Comparison of ENCODE assay signal across 15 cellular contexts in genomic region chr4:118389731-118390520, GRCh38. TPM values are rescaled to one million over a fixed set of nuclear protein-coding genes. Genes with fewer than 3 reads are reported as not detected.
DNase-seq lines count a peak whose midpoint lies in the region; ATAC-seq, FAIRE-seq and TF ChIP-seq lines count a peak whose summit lies in the region.
"Had no signal": no experiment of that assay in that cellular context is flagged by ENCODE, and none has a peak within 500 bp of the region (broad histone marks: within the 10 kb centered on the region; RNA-seq: fewer than 3 reads in every experiment).

No MANE protein-coding gene starts in this region.

- TF ChIP-seq CTCF in HCT116 (IDR thresholded peaks at IDR 0.05 in 2 of 3, conservative IDR thresholded peaks at IDR 0.05 in 1 of 3; ENCODE audit: borderline replicate concordance in 1 of 3, insufficient read depth in 1 of 3, low read depth in 2 of 3, low read length in 2 of 3): no peak
- no peak for TF ChIP-seq CTCF in bronchial epithelial cell (IDR thresholded peaks at IDR 0.05; ENCODE audit: insufficient read depth, low read length, severe bottlenecking)

- H3K4me3 ChIP-seq in HCT116 (replicated peaks in 1 of 2; ENCODE audit: low read depth in 1 of 2, low read length in 2 of 2) (no peak overlapping the region), bronchial epithelial cell (ENCODE audit: low read depth, low read length) (no peak overlapping the region)
- H3K4me3 ChIP-seq: HAP-1 had no signal

- DNase-seq in EH (ENCODE audit: low read depth) (peak; percentile 17), HCT116 (ENCODE audit: low read depth, low spot score) (no peak), bronchial epithelial cell (ENCODE audit: low read depth) (peak; percentile 38), iris pigment epithelial cell (ENCODE audit: low read depth) (peak; percentile 47), NCI-H2029 (lab: John Stamatoyannopoulos, UW) (no peak), UCSD-AML1 (lab: John Stamatoyannopoulos, UW; ENCODE audit: unreplicated experiment) (no peak)
- no peak for DNase-seq in activated T-cell treated with anti-CD3 and anti-CD28 coated beads, Interleukin-2, amount 50 U/mL, for 24 hours
- DNase-seq: CD4-positive, CD25-positive, alpha-beta regulatory T cell; GDM1; NCI-H146; NCI-H2227 treated with DMSO at 0.1 percent for 48 hours; NCI-H524 treated with DMSO at 0.1 percent for 48 hours; RPMI8226 had no signal

- no peak overlapping the region for H3K4me3 Mint-ChIP-seq in activated T-cell treated with anti-CD3 and anti-CD28 coated beads, Interleukin-2, amount 50 U/mL, for 24 hours
- H3K4me3 Mint-ChIP-seq: CD4-positive, CD25-positive, alpha-beta regulatory T cell had no signal

- intact Hi-C loops in HCT116 (cut with micrococcal nuclease): no loop called here

- H3K9me2 ChIP-seq in HCT116 (ENCODE audit: insufficient read depth): no peaks in the 10 kb centered on the region

- H3K79me2 ChIP-seq in HCT116 (ENCODE audit: insufficient read depth, low read length): no peaks in the 10 kb centered on the region

- POLR2A ChIA-PET in HCT116 (lab: Charles Lee): no interaction called here

- H3K36me3 ChIP-seq in HCT116 (ENCODE audit: control insufficient read depth in 1 of 2, insufficient read depth in 2 of 2, low read length in 2 of 2) (no peaks in the 10 kb centered on the region), bronchial epithelial cell (ENCODE audit: control insufficient read depth, insufficient read depth, low read length) (no peaks in the 10 kb centered on the region)
- H3K36me3 ChIP-seq: HAP-1 had no signal

- no peaks in the 10 kb centered on the region for H3K4me1 ChIP-seq in HCT116 (ENCODE audit: control insufficient read depth in 1 of 2, insufficient read depth in 2 of 2, low read length in 2 of 2)

- H3K9ac ChIP-seq in HCT116 (ENCODE audit: low read length): no peak overlapping the region

- CTCF ChIA-PET in HCT116 (lab: Charles Lee): no interaction called here

- H3K27me3 ChIP-seq in HCT116 (ENCODE audit: insufficient read depth, low read length) (no peaks in the 10 kb centered on the region), bronchial epithelial cell (ENCODE audit: control insufficient read depth, insufficient read depth, low read length) (no peaks in the 10 kb centered on the region)

- FAIRE-seq in bronchial epithelial cell (lab: Jason Lieb, UNC): no peak

- H3K36me3 Mint-ChIP-seq in activated T-cell treated with anti-CD3 and anti-CD28 coated beads, Interleukin-2, amount 50 U/mL, for 24 hours (ENCODE audit: low read depth): no peaks in the 10 kb centered on the region
- H3K36me3 Mint-ChIP-seq: CD4-positive, CD25-positive, alpha-beta regulatory T cell had no signal

- RAD21 ChIA-PET in HCT116 (lab: Charles Lee; ENCODE audit: low non-redundant PET in 1 of 2, low total read pairs in 2 of 2, uncharacterized antibody in 2 of 2, unreplicated experiment in 2 of 2): no interaction called here

- BruUV-seq in HCT116 (replicated peaks; lab: Mats Ljungman, UMichigan): no TSS peak

- peaks cover 14% of the 10 kb centered on the region for H3K9me3 Mint-ChIP-seq in activated T-cell treated with anti-CD3 and anti-CD28 coated beads, Interleukin-2, amount 50 U/mL, for 24 hours

- no peaks in the 10 kb centered on the region for H3K4me1 Mint-ChIP-seq in activated T-cell treated with anti-CD3 and anti-CD28 coated beads, Interleukin-2, amount 50 U/mL, for 24 hours (ENCODE audit: low read depth)
- H3K4me1 Mint-ChIP-seq: CD4-positive, CD25-positive, alpha-beta regulatory T cell had no signal

- no peak overlapping the region for H3K27ac Mint-ChIP-seq in activated T-cell treated with anti-CD3 and anti-CD28 coated beads, Interleukin-2, amount 50 U/mL, for 24 hours
- H3K27ac Mint-ChIP-seq: CD4-positive, CD25-positive, alpha-beta regulatory T cell had no signal

- no peak for TF ChIP-seq POLR2A in HCT116 (IDR thresholded peaks at IDR 0.05; ENCODE audit: borderline replicate concordance, extremely low read depth, insufficient read depth, insufficient read length)

- no peak overlapping the region for H3K27ac ChIP-seq in HCT116 (ENCODE audit: low read depth, low read length)

- H3K4me2 ChIP-seq in HCT116 (ENCODE audit: low read length): no peak overlapping the region

- H2AFZ ChIP-seq in HCT116 (ENCODE audit: low read depth, low read length, poor library complexity, severe bottlenecking): peak overlapping the region; percentile 65

- TF ChIP-seq RAD21 in HCT116 (IDR thresholded peaks at IDR 0.05; ENCODE audit: low read depth): no peak

- no peaks in the 10 kb centered on the region for H3K9me3 ChIP-seq in HCT116 (ENCODE audit: control insufficient read depth in 1 of 2, insufficient read depth in 1 of 2, low read depth in 1 of 2, low read length in 2 of 2)

- no peaks in the 10 kb centered on the region for H3K27me3 Mint-ChIP-seq in activated T-cell treated with anti-CD3 and anti-CD28 coated beads, Interleukin-2, amount 50 U/mL, for 24 hours
- H3K27me3 Mint-ChIP-seq: CD4-positive, CD25-positive, alpha-beta regulatory T cell had no signal

- ATAC-seq in HCT116: no peak

- H4K20me1 ChIP-seq in HCT116 (ENCODE audit: insufficient read depth): no peaks in the 10 kb centered on the region

TF ChIP-seq in HCT116, 20 proteins besides CTCF, POLR2A, EP300 and RAD21:
- TF ChIP-seq SRF (IDR thresholded peaks at IDR 0.05; ENCODE audit: low read depth) (no peak), ZFX (IDR thresholded peaks at IDR 0.05) (no peak), JUND (IDR thresholded peaks at IDR 0.05) (no peak)
TF ChIP-seq in HCT116: peak in this region for 0.

RNA-seq across cellular contexts. Expression of gene PRSS12, which starts 37.1 kb away (rescaled TPM):
- total RNA-seq in HCT116 (2021; ENCODE audit: unreplicated experiment): 13.8 TPM
- 10.1 and 10.7 TPM in 2 replicates for polyA plus RNA-seq in HCT116 (2012)
- total RNA-seq in bronchial epithelial cell: 24.2 and 33.7 TPM in 2 replicates
- total RNA-seq: CD4-positive, CD25-positive, alpha-beta regulatory T cell; OCI-LY7 had no signal

Comparison
In these comparisons a context has a peak if more than half of its experiments do, and no peak if none do; other contexts are left out.
1. DNase-seq: peak in EH (single experiment), bronchial epithelial cell (single experiment) and iris pigment epithelial cell (single experiment); none in HCT116 (single experiment), NCI-H2029 (single experiment), UCSD-AML1 (single experiment) and activated T-cell treated with anti-CD3 and anti-CD28 coated beads, Interleukin-2, amount 50 U/mL, for 24 hours (single experiment).